ENCODE assay signal across 23 cellular contexts in genomic region chr17:79094261-79094660, GRCh38.
"Had no signal": no experiment of that assay in that cellular context is flagged by ENCODE, and none has a peak within 500 bp of the region (broad histone marks: within the 10 kb centered on the region; RNA-seq: fewer than 3 reads in every experiment).

No MANE protein-coding gene starts in this region.

- H3K36me3 Mint-ChIP-seq: stimulated activated memory B cell treated with anti-CD40 and anti-IgM and Interleukin-4, amounts not matched to agents 10 μg/mL and 1 μg/mL and 100 μg/mL, for 72 hours; type B pancreatic cell had no signal

- DNase-seq: stimulated activated CD4-positive, alpha-beta T cell treated with anti-CD3 and anti-CD28 coated beads, Interleukin-2, amount 100 ng/mL, for 48 hours; stimulated activated CD4-positive, alpha-beta T cell treated with anti-CD3 and anti-CD28 coated beads, Interleukin-4, amount 100 ng/mL, for 24 hours; stimulated activated naive B cell treated with anti-CD40 and anti-IgM and Interleukin-4, amounts not matched to agents 10 μg/mL and 1 μg/mL and 100 μg/mL, for 72 hours; stimulated activated naive CD8-positive, alpha-beta T cell treated with anti-CD3 and anti-CD28 coated beads, Interleukin-15, amount 100 ng/mL, for 72 hours; stimulated activated naive CD8-positive, alpha-beta T cell treated with anti-CD3 and anti-CD28 coated beads, Interleukin-15, Interleukin-2, amounts not matched to agents 100 U/mL and 50 U/mL, for 24 hours; stomach; substantia nigra; testis; thyroid gland; tibial artery; transverse colon; trophoblast cell; upper lobe of right lung; uterus had no signal

- H3K9me3 ChIP-seq: stomach, suprapubic skin, testis, thoracic aorta, thyroid gland, tibial artery, tibial nerve, transverse colon, upper lobe of left lung, upper lobe of right lung, uterus, vagina had no signal

- H3K27ac ChIP-seq: stomach, suprapubic skin, testis, thoracic aorta, thyroid gland, tibial artery, tibial nerve, transverse colon, upper lobe of left lung, upper lobe of right lung, uterus, vagina had no signal

- H3K27me3 ChIP-seq: testis, uterus had no signal

- H3K27ac Mint-ChIP-seq: stimulated activated effector memory CD8-positive, alpha-beta T cell treated with anti-CD3 and anti-CD28 coated beads, Interleukin-12 subunit alpha, Interleukin-12 subunit beta, amount 100 ng/mL, for 72 hours; stimulated activated memory B cell treated with anti-CD40 and anti-IgM and Interleukin-4, amounts not matched to agents 10 μg/mL and 1 μg/mL and 100 μg/mL, for 72 hours; stimulated activated naive B cell treated with anti-CD40 and anti-IgM and Interleukin-4, amounts not matched to agents 10 μg/mL and 1 μg/mL and 100 μg/mL, for 72 hours; stimulated activated naive CD8-positive, alpha-beta T cell treated with anti-CD3 and anti-CD28 coated beads, Interleukin-15, amount 100 ng/mL, for 72 hours; stimulated activated naive CD8-positive, alpha-beta T cell treated with anti-CD3 and anti-CD28 coated beads, Interleukin-15, Interleukin-2, amounts not matched to agents 100 ng/mL and 50 ng/mL, for 24 hours; type B pancreatic cell had no signal

- H3K4me3 Mint-ChIP-seq: stimulated activated effector memory CD8-positive, alpha-beta T cell treated with anti-CD3 and anti-CD28 coated beads, Interleukin-12 subunit alpha, Interleukin-12 subunit beta, amount 100 ng/mL, for 72 hours; stimulated activated memory B cell treated with anti-CD40 and anti-IgM and Interleukin-4, amounts not matched to agents 10 μg/mL and 1 μg/mL and 100 μg/mL, for 72 hours; stimulated activated naive B cell treated with anti-CD40 and anti-IgM and Interleukin-4, amounts not matched to agents 10 μg/mL and 1 μg/mL and 100 μg/mL, for 72 hours; stimulated activated naive CD8-positive, alpha-beta T cell treated with anti-CD3 and anti-CD28 coated beads, Interleukin-15, amount 100 ng/mL, for 72 hours; stimulated activated naive CD8-positive, alpha-beta T cell treated with anti-CD3 and anti-CD28 coated beads, Interleukin-15, Interleukin-2, amounts not matched to agents 100 ng/mL and 50 ng/mL, for 24 hours; type B pancreatic cell had no signal

- H3K36me3 ChIP-seq: stomach, suprapubic skin, thoracic aorta, thyroid gland, tibial artery, tibial nerve, transverse colon, upper lobe of left lung, upper lobe of right lung, uterus, vagina had no signal

- ATAC-seq: stimulated activated memory B cell treated with anti-CD40 and anti-IgM and Interleukin-4, amounts not matched to agents 10 μg/mL and 1 μg/mL and 100 μg/mL, for 72 hours; stimulated activated naive B cell treated with anti-CD40 and anti-IgM and Interleukin-4, amounts not matched to agents 10 μg/mL and 1 μg/mL and 100 μg/mL, for 72 hours; stimulated activated naive CD8-positive, alpha-beta T cell treated with anti-CD3 and anti-CD28 coated beads, Interleukin-15, Interleukin-2, amounts not matched to agents 100 U/mL and 50 U/mL, for 24 hours; upper lobe of right lung had no signal

- H3K9me3 Mint-ChIP-seq: stimulated activated effector memory CD8-positive, alpha-beta T cell treated with anti-CD3 and anti-CD28 coated beads, Interleukin-12 subunit alpha, Interleukin-12 subunit beta, amount 100 ng/mL, for 72 hours; stimulated activated memory B cell treated with anti-CD40 and anti-IgM and Interleukin-4, amounts not matched to agents 10 μg/mL and 1 μg/mL and 100 μg/mL, for 72 hours; stimulated activated naive B cell treated with anti-CD40 and anti-IgM and Interleukin-4, amounts not matched to agents 10 μg/mL and 1 μg/mL and 100 μg/mL, for 72 hours; stimulated activated naive CD8-positive, alpha-beta T cell treated with anti-CD3 and anti-CD28 coated beads, Interleukin-15, amount 100 ng/mL, for 72 hours; stimulated activated naive CD8-positive, alpha-beta T cell treated with anti-CD3 and anti-CD28 coated beads, Interleukin-15, Interleukin-2, amounts not matched to agents 100 ng/mL and 50 ng/mL, for 24 hours; type B pancreatic cell had no signal

- H3K4me3 ChIP-seq: stomach, suprapubic skin, testis, thoracic aorta, thyroid gland, tibial artery, tibial nerve, transverse colon, upper lobe of left lung, upper lobe of right lung, uterus, vagina had no signal

- H3K4me1 ChIP-seq: upper lobe of right lung, uterus had no signal
